Comparison of ENCODE assay signal across 9 cellular contexts in genomic region chr12:95548056-95548538, GRCh38. TPM values are rescaled to one million over a fixed set of nuclear protein-coding genes. Genes with fewer than 3 reads are reported as not detected.
DNase-seq lines count a peak whose midpoint lies in the region; ATAC-seq, FAIRE-seq and TF ChIP-seq lines count a peak whose summit lies in the region.
"Had no signal": no experiment of that assay in that cellular context is flagged by ENCODE, and none has a peak within 500 bp of the region (broad histone marks: within the 10 kb centered on the region; RNA-seq: fewer than 3 reads in every experiment).

No MANE protein-coding gene starts in this region.

- WGBS in GM12878 (ENCODE audit: insufficient coverage, insufficient replicate concordance, low lambda C conversion rate, missing lambda C conversion rate) = 24% methylated on average over 33 of the region's 50 CpGs

- DNase-seq in SJSA1 (ENCODE audit: low read depth in 1 of 2, low spot score in 2 of 2) = peak; percentile 20 to 43
- DNase-seq in GM12878 (ENCODE audit: low read depth, low spot score) = no peak
- DNase-seq in immature natural killer cell = no peak
- peak in 3 of 4 experiments; percentile 2 to 26 (median 25) for DNase-seq in stimulated activated CD4-positive, alpha-beta T cell treated with anti-CD3 and anti-CD28 coated beads, Interleukin-1b, Interleukin-23, amount 100 ng/mL, for 24 hours (ENCODE audit: low read depth in 4 of 4, low spot score in 1 of 4)
- DNase-seq in RCC 7860 (ENCODE audit: low spot score) = no peak
- no peak for DNase-seq in H54 (ENCODE audit: insufficient read length, low spot score)

- FAIRE-seq in GM12878 (lab: Jason Lieb, UNC) (no peak), RCC 7860 (lab: Jason Lieb, UNC) (no peak), H54 (lab: Jason Lieb, UNC) (no peak)

- H3K4me3 ChIP-seq in SJSA1 = peak overlapping the region; percentile 69
- peak overlapping the region; percentile 11; the same call in 1 of the 2 replicates for H3K4me3 ChIP-seq in GM12878

- TF ChIP-seq EP300 in GM12878 (IDR thresholded peaks at IDR 0.05; ENCODE audit: borderline replicate concordance in 1 of 2, control insufficient read depth in 1 of 2, low read depth in 2 of 2, low read length in 2 of 2) = no peak

- H4K20me1 ChIP-seq in GM12878 (ENCODE audit: control insufficient read depth, insufficient read depth) = no peaks in the 10 kb centered on the region

- SMC1A ChIA-PET in GM12878 (lab: Charles Lee; ENCODE audit: uncharacterized antibody, unreplicated experiment) = no interaction called here

- no peak for TF ChIP-seq CTCF in GM12878 (IDR thresholded peaks at IDR 0.05 in 2 of 3, conservative IDR thresholded peaks at IDR 0.05 in 1 of 3; ENCODE audit: control insufficient read depth in 2 of 3, extremely low read depth in 1 of 3, insufficient read depth in 1 of 3, low read depth in 3 of 3, low read length in 3 of 3)

- intact Hi-C loops in GM12878 (cut with micrococcal nuclease; ENCODE audit: unreplicated experiment) = no loop called here

- H3K36me3 ChIP-seq in SJSA1 (0 out of 2 replicates have a peak, but pooled peaks cover 3% of the 10 kb centered on the region), GM12878 (ENCODE audit: control insufficient read depth in 2 of 2, insufficient read depth in 2 of 2, low read length in 1 of 2) (no peaks in the 10 kb centered on the region)

- peaks cover 0 to 4% (median under 1%) of the 10 kb centered on the region in 6 donors for H3K9me3 Mint-ChIP-seq in immature natural killer cell

- RAD21 ChIA-PET in GM12878 (lab: Charles Lee; ENCODE audit: unreplicated experiment) = no interaction called here

- TF ChIP-seq RAD21 in GM12878 (IDR thresholded peaks at IDR 0.05; ENCODE audit: insufficient read depth, low read depth, low read length) = no peak

- in situ Hi-C loops in GM12878 (cut with MboI) = no loop called here

- POLR2A ChIA-PET in GM12878 (lab: Charles Lee) = no interaction called here

- CTCF ChIA-PET in GM12878 (lab: Yijun Ruan, JAX) = no interaction called here

- H3K9me3 ChIP-seq in SJSA1 (replicated peaks) (peaks cover 9% of the 10 kb centered on the region), GM12878 (replicated peaks; ENCODE audit: control insufficient read depth, insufficient read depth, low read length) (peaks cover 6% of the 10 kb centered on the region)

- ATAC-seq in GM18868 (IDR thresholded peaks at IDR 0.05; ENCODE audit: unreplicated experiment) = peak; percentile 25
- no peak for ATAC-seq in GM12878
- ATAC-seq in GM19035 (IDR thresholded peaks at IDR 0.05; ENCODE audit: unreplicated experiment) = no peak

- peaks cover 5 to 27% (median 11%) of the 10 kb centered on the region in 3 donors for H3K27me3 Mint-ChIP-seq in immature natural killer cell (ENCODE audit: low read depth in 3 of 3)

- no peak overlapping the region for H2AFZ ChIP-seq in GM12878 (ENCODE audit: control insufficient read depth, low read depth, low read length)

- no peaks in the 10 kb centered on the region for H3K27me3 ChIP-seq in SJSA1 (replicated peaks)
- peaks cover 5 to 17% of the 10 kb centered on the region in 2 experiments for H3K27me3 ChIP-seq in GM12878 (replicated peaks in 1 of 2; ENCODE audit: control insufficient read depth in 2 of 2, insufficient read depth in 2 of 2, low read length in 1 of 2)

- peaks cover 17 to 22% of the 10 kb centered on the region in 2 donors for H3K4me1 Mint-ChIP-seq in immature natural killer cell

- H3K4me3 Mint-ChIP-seq in immature natural killer cell = peak overlapping the region; percentile 70 to 85 (median 78)

- no peak for TF ChIP-seq POLR2A in GM12878 (IDR thresholded peaks at IDR 0.05; ENCODE audit: low read depth, low read length)
- TF ChIP-seq POLR2A in H54 (IDR thresholded peaks at IDR 0.05; ENCODE audit: low read depth, low read length) = no peak

- peaks cover 7% of the 10 kb centered on the region for H3K4me1 ChIP-seq in SJSA1 (replicated peaks)
- no peaks in the 10 kb centered on the region for H3K4me1 ChIP-seq in GM12878 (ENCODE audit: control insufficient read depth, insufficient read depth, low read length)

- peak overlapping the region in 2 of 6 donors; percentile 65 to 71 for H3K27ac Mint-ChIP-seq in immature natural killer cell

- peak overlapping the region; percentile 66 for H3K4me2 ChIP-seq in GM12878 (ENCODE audit: control insufficient read depth, insufficient read depth)

- H3K9ac ChIP-seq in GM12878 (ENCODE audit: control insufficient read depth, insufficient read depth, low read length) = no peak overlapping the region

- H3K36me3 Mint-ChIP-seq in immature natural killer cell = no peaks in the 10 kb centered on the region

- BruUV-seq in GM12878 (replicated peaks; lab: Mats Ljungman, UMichigan) = no TSS peak

- H3K79me2 ChIP-seq in GM12878 (ENCODE audit: control insufficient read depth, insufficient read depth, low read length) = no peaks in the 10 kb centered on the region

- no peak overlapping the region for H3K27ac ChIP-seq in SJSA1
- H3K27ac ChIP-seq in GM12878 (ENCODE audit: control insufficient read depth, insufficient read depth) = no peak overlapping the region

TF ChIP-seq in GM12878, 131 proteins besides CTCF, POLR2A, EP300 and RAD21:
- peak; percentile 79 for TF ChIP-seq HDAC6 (IDR thresholded peaks at IDR 0.05; ENCODE audit: unreplicated experiment)
- TF ChIP-seq, protein P1, sequence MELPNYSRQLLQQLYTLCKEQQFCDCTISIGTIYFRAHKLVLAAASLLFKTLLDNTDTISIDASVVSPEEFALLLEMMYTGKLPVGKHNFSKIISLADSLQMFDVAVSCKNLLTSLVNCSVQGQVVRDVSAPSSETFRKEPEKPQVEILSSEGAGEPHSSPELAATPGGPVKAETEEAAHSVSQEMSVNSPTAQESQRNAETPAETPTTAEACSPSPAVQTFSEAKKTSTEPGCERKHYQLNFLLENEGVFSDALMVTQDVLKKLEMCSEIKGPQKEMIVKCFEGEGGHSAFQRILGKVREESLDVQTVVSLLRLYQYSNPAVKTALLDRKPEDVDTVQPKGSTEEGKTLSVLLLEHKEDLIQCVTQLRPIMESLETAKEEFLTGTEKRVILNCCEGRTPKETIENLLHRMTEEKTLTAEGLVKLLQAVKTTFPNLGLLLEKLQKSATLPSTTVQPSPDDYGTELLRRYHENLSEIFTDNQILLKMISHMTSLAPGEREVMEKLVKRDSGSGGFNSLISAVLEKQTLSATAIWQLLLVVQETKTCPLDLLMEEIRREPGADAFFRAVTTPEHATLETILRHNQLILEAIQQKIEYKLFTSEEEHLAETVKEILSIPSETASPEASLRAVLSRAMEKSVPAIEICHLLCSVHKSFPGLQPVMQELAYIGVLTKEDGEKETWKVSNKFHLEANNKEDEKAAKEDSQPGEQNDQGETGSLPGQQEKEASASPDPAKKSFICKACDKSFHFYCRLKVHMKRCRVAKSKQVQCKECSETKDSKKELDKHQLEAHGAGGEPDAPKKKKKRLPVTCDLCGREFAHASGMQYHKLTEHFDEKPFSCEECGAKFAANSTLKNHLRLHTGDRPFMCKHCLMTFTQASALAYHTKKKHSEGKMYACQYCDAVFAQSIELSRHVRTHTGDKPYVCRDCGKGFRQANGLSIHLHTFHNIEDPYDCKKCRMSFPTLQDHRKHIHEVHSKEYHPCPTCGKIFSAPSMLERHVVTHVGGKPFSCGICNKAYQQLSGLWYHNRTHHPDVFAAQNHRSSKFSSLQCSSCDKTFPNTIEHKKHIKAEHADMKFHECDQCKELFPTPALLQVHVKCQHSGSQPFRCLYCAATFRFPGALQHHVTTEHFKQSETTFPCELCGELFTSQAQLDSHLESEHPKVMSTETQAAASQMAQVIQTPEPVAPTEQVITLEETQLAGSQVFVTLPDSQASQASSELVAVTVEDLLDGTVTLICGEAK (IDR thresholded peaks at IDR 0.05; ENCODE audit: borderline replicate concordance) = no peak

RNA-seq across cellular contexts. Expression of gene USP44, which starts 3.2 kb away (rescaled TPM):
- 0.44 and 1.6 TPM in 2 replicates for total RNA-seq in SJSA1 (2014; rRNA removed; shearing (Covaris generic))
- total RNA-seq in GM12878 (2013; cell fraction: nucleolus; rRNA removed) = not detected in 2 replicates
- total RNA-seq in GM12878 (2014; rRNA removed) (not detected in 2 replicates), GM12878 (2014; rRNA removed; fragmentation: Illumina TruSeq; extraction: Trizol) (not detected in 2 replicates), GM12878 (2021) (0.05 and 0.26 TPM in 2 replicates)
- polyA plus RNA-seq in GM12878 (2011; ENCODE audit: low read depth) = not detected
- polyA plus RNA-seq in GM12878 (2011; rRNA removed) (not detected in 2 replicates), GM12878 (2014; fragmentation: Illumina TruSeq; extraction: Trizol) (not detected in 2 replicates), GM12878 (2014; fragmentation: Nextera tagmentation; extraction: Ambion mirVana) (under 1 TPM in 1 of 2 experiments, not detected in 1; 0.02 TPM), GM12878 (2014; rRNA removed) (not detected in 2 replicates), GM12878 (2016; fragmentation: Nextera tagmentation; extraction: Ambion mirVana) (under 1 TPM; 0.11 to 0.13 TPM), immature natural killer cell (1 to 10 TPM in 2 of 3 donors, under 1 TPM in 1; 0.35 to 1.9 (median 1.4) TPM)
- polyA plus RNA-seq in GM12878 (2011; cell fraction: cytosol; rRNA removed) = not detected in 2 replicates
- polyA plus RNA-seq in GM12878 (2011; cell fraction: nucleus; rRNA removed) = not detected in 2 replicates
- polyA plus RNA-seq in GM12878 (2012) = 0.04 TPM in 1 of 2 replicates, not detected in the other
- 0.07 TPM in 1 of 2 replicates, not detected in the other for polyA minus RNA-seq in GM12878 (2011; rRNA and poly(A)+ RNA removed)
- polyA minus RNA-seq in GM12878 (2011; cell fraction: cytosol; rRNA and poly(A)+ RNA removed) = not detected in 2 replicates
- not detected in 2 replicates for polyA minus RNA-seq in GM12878 (2011; cell fraction: nucleus; rRNA and poly(A)+ RNA removed)
- total RNA-seq: NCI-H460 had no signal

Comparison
In these comparisons a context has a peak if more than half of its experiments do, and no peak if none do; other contexts are left out.
1. DNase-seq: peak in SJSA1 (2 of 2) and stimulated activated CD4-positive, alpha-beta T cell treated with anti-CD3 and anti-CD28 coated beads, Interleukin-1b, Interleukin-23, amount 100 ng/mL, for 24 hours (3 of 4); none in GM12878 (single experiment), immature natural killer cell (0 of 3), RCC 7860 (single experiment) and H54 (single experiment).